In the genomic region with DNA sequence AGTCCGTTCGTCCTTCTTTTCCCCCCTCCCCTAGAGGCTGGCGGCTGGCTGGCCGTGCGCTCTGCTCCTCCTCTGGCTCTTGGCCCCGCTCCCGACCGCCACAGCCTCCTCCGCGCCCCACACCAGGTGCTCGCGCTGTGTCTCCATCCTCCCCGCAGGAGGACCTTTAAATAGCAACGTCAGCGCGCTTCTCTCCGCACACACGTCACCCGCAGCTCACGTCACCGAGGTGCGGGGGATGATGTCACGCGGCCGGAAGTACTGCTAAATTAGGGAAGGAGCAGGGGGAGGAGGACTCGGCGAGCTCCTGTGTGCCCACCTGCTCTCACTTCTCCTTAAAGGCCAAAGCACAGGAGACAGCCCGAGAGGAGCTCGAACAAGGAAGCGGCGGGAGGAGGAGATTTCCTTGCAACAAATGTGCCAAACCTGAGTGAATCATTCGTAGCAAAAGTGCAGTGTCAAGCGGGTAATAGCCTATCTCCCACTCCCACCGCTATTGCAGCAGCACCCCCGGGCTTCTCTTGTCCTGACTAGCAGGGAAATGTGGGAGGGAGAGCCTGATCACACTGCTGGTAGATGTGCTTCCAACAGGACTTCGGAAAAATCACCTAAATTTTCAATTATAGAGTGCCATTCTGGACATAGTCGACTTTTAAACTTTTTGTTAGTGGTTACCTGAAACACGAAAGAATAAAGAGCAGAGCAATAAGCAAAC, we compare ENCODE assay signal across 7 cellular contexts. TPM values are rescaled to one million over a fixed set of nuclear protein-coding genes. Genes with fewer than 3 reads are reported as not detected.
DNase-seq lines count a peak whose midpoint lies in the region; ATAC-seq and TF ChIP-seq lines count a peak whose summit lies in the region.

No MANE protein-coding gene starts in this region.

- peak overlapping the region; percentile 99 for H3K27ac ChIP-seq in hepatocyte

- H3K4me2 ChIP-seq in hepatocyte, result peak overlapping the region; percentile 90

- no peaks in the 10 kb centered on the region for H3K9me3 ChIP-seq in hepatocyte (ENCODE audit: low read depth)

- H3K4me3 ChIP-seq in astrocyte of the cerebellum (ENCODE audit: low read depth, low read length) (peak overlapping the region; percentile 74), hepatocyte (peak overlapping the region; percentile 79)

- peak; percentile 91 for TF ChIP-seq POLR2A in GM18505 (IDR thresholded peaks at IDR 0.05; ENCODE audit: borderline replicate concordance, extremely low read depth, insufficient read depth, insufficient read length)

- DNase-seq in NCI-H187 (lab: John Stamatoyannopoulos, UW), result peak; percentile 74 to 85
- peak; percentile 81 for DNase-seq in T-helper 22 cell (ENCODE audit: low read depth)
- DNase-seq in astrocyte of the cerebellum (ENCODE audit: low read depth), result peak; percentile 86
- DNase-seq in hepatocyte (ENCODE audit: low spot score), result peak; percentile 96
- peak; percentile 88 for DNase-seq in renal cortical epithelial cell (ENCODE audit: low read depth)

- WGBS in hepatocyte (ENCODE audit: low lambda C conversion rate, missing lambda C conversion rate), result 2% methylated on average over 33 of the region's 38 CpGs

- peaks cover 33% of the 10 kb centered on the region for H3K79me2 ChIP-seq in hepatocyte

- in situ Hi-C loops in astrocyte of the cerebellum (cut with HindIII; ENCODE audit: low sequenced_read_pairs), result no loop called here

- ATAC-seq in GM18505 (IDR thresholded peaks at IDR 0.05; ENCODE audit: unreplicated experiment), result peak; percentile 80
- ATAC-seq in HG02943 (IDR thresholded peaks at IDR 0.05; ENCODE audit: low read depth, unreplicated experiment), result peak; percentile 84

- H4K20me1 ChIP-seq in hepatocyte (ENCODE audit: insufficient read depth, poor library complexity, severe bottlenecking), result no peaks in the 10 kb centered on the region

- H3K36me3 ChIP-seq in hepatocyte (replicated peaks; ENCODE audit: insufficient read depth, low read depth), result no peaks in the 10 kb centered on the region

- H3K9me2 ChIP-seq in hepatocyte (replicated peaks; ENCODE audit: insufficient read depth), result no peaks in the 10 kb centered on the region

- H2AFZ ChIP-seq in hepatocyte, result peak overlapping the region; percentile 59

- TF ChIP-seq CTCF in astrocyte of the cerebellum (IDR thresholded peaks at IDR 0.05; ENCODE audit: low read depth, low read length, missing control alignments), result no peak
- no peak for TF ChIP-seq CTCF in hepatocyte (IDR thresholded peaks at IDR 0.05; ENCODE audit: poor library complexity)

- peaks cover 15% of the 10 kb centered on the region for H3K4me1 ChIP-seq in hepatocyte (ENCODE audit: insufficient read depth)

- H3K27me3 ChIP-seq in hepatocyte, result no peaks in the 10 kb centered on the region

RNA-seq across cellular contexts. Expression of a gene that starts 0.6 kb away (rescaled TPM):
- total RNA-seq in hepatocyte (13.3 and 14.2 TPM in 2 replicates), renal cortical epithelial cell (10.6 and 26.2 TPM in 2 replicates)
- polyA plus RNA-seq in hepatocyte, result 9.8 and 12.0 TPM in 2 replicates

Comparison
In these comparisons a context has a peak if more than half of its experiments do, and no peak if none do; other contexts are left out.
1. Peak in every context shown above with its lines: DNase-seq, ATAC-seq, H3K4me3 ChIP-seq and H3K27ac ChIP-seq.